In the genomic region with DNA sequence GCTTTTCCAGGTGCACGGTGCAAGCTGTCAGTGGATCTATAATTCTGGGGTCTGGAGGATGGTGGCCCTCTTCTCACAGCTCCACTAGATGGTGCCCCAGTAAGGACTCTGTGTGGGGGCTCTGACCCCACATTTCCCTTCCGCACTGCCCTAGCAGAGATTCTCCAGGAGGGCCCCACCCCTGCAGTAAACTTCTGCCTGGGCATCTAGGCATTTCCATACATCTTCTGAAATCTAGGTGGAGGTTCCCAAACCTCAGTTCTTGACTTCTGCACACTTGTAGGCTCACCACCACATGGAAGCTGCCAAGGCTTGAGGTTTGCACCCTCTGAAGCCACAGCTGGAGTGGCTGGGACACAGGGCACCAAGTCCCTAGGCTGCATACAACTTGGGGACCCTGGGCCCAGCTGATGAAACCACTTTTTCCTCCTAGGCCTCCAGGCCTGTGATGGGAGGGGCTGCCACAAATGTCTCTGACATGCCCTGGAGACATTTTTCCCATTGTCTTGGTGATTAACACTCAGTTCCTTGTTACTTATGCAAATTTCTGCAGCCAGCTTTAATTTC, we compare ENCODE assay signal across 1 cellular context. TPM values are rescaled to one million over a fixed set of nuclear protein-coding genes. Genes with fewer than 3 reads are reported as not detected.
"Had no signal": no experiment of that assay in that cellular context is flagged by ENCODE, and none has a peak within 500 bp of the region (broad histone marks: within the 10 kb centered on the region; RNA-seq: fewer than 3 reads in every experiment).

No MANE protein-coding gene starts in this region.

RNA-seq across cellular contexts. Expression of gene FGR, which starts 45.3 kb away (rescaled TPM):
- total RNA-seq: kidney epithelial cell had no signal
